In genomic region chr19:13905634-13906524, GRCh38 we compare ENCODE assay signal across 7 cellular contexts. TPM values are rescaled to one million over a fixed set of nuclear protein-coding genes. Genes with fewer than 3 reads are reported as not detected.
DNase-seq lines count a peak whose midpoint lies in the region; ATAC-seq and TF ChIP-seq lines count a peak whose summit lies in the region.

BRME1 (minus strand) TSS chr19:13906117; CDS start chr19:13904892, 1,225 bp downstream.
CC2D1A (plus strand) TSS chr19:13906201; CDS start chr19:13906442, 241 bp downstream.

- in situ Hi-C loops in brain microvascular endothelial cell (cut with HindIII; ENCODE audit: low pct_ligation_motif_present, low sequenced_read_pairs) = no loop called here

- no peak for TF ChIP-seq CTCF in brain microvascular endothelial cell (IDR thresholded peaks at IDR 0.05; ENCODE audit: low read depth, low read length, missing control alignments)

- peak within 1 kb of the TSS; percentile 99 for H3K4me2 ChIP-seq in skeletal muscle satellite cell (ENCODE audit: low read length)

- H3K4me3 ChIP-seq in brain microvascular endothelial cell (ENCODE audit: low read depth, low read length) (peak within 1 kb of the TSS; percentile 80), iPS-18a (ENCODE audit: low read length) (peak within 1 kb of the TSS; percentile 74), skeletal muscle satellite cell (ENCODE audit: low read length) (peak within 1 kb of the TSS; percentile 81)

- H3K4me1 ChIP-seq in iPS-18a (ENCODE audit: control insufficient read depth, low read depth, low read length) = no peaks in the 10 kb centered on the region
- peaks cover 9% of the 10 kb centered on the region for H3K4me1 ChIP-seq in skeletal muscle satellite cell (ENCODE audit: control insufficient read depth, insufficient read depth, low read length)

- H3K9ac ChIP-seq in iPS-18a (ENCODE audit: low read length) = peak within 1 kb of the TSS; percentile 67
- H3K9ac ChIP-seq in skeletal muscle satellite cell (ENCODE audit: low read depth, low read length) = peak within 1 kb of the TSS; percentile 82

- H3K9me3 ChIP-seq in iPS-18a (ENCODE audit: control insufficient read depth, low read depth, low read length) (no peaks in the 10 kb centered on the region), skeletal muscle satellite cell (replicated peaks; ENCODE audit: low read length) (no peaks in the 10 kb centered on the region)

- peak; percentile 89 for ATAC-seq in GM18511 (IDR thresholded peaks at IDR 0.05; ENCODE audit: unreplicated experiment)
- peak; percentile 85 for ATAC-seq in HG02973 (IDR thresholded peaks at IDR 0.05; ENCODE audit: unreplicated experiment)

- DNase-seq in NCI-H2107 treated with DMSO at 0.1 percent for 48 hours (lab: John Stamatoyannopoulos, UW; ENCODE audit: unreplicated experiment) (peak; percentile 20), UCSD-AML1 (lab: John Stamatoyannopoulos, UW; ENCODE audit: unreplicated experiment) (peak; percentile 89), brain microvascular endothelial cell (peak; percentile 73)

- H3K27ac ChIP-seq in brain microvascular endothelial cell (no peak within 1 kb of the TSS), iPS-18a (ENCODE audit: low read length) (no peak within 1 kb of the TSS)

- no peaks in the 10 kb centered on the region for H3K36me3 ChIP-seq in brain microvascular endothelial cell (replicated peaks)
- peaks cover 7% of the 10 kb centered on the region for H3K36me3 ChIP-seq in iPS-18a (ENCODE audit: control insufficient read depth, low read depth, low read length)
- H3K36me3 ChIP-seq in skeletal muscle satellite cell (ENCODE audit: insufficient read depth, low read length) = peaks cover 6% of the 10 kb centered on the region

- H3K27me3 ChIP-seq in brain microvascular endothelial cell (replicated peaks) (no peaks in the 10 kb centered on the region), iPS-18a (ENCODE audit: control insufficient read depth, insufficient read depth, low read length) (peaks cover 11% of the 10 kb centered on the region), skeletal muscle satellite cell (ENCODE audit: control insufficient read depth, insufficient read depth, low read length) (no peaks in the 10 kb centered on the region)

RNA-seq across cellular contexts. Expression of gene BRME1, which starts in this region (rescaled TPM):
- under 0.01 and 0.22 TPM in 2 replicates for total RNA-seq in skeletal muscle satellite cell (2012; rRNA removed)

RNA-seq across cellular contexts. Expression of gene CC2D1A, which starts in this region (rescaled TPM):
- 9.0 and 12.7 TPM in 2 replicates for total RNA-seq in skeletal muscle satellite cell (2012; rRNA removed)

Comparison
In these comparisons a context has a peak if more than half of its experiments do, and no peak if none do; other contexts are left out.
1. DNase-seq: peak in every context shown above with its lines; median percentile 89 in UCSD-AML1; 73 in brain microvascular endothelial cell; 20 in NCI-H2107 treated with DMSO at 0.1 percent for 48 hours.